22 cellular contexts compared by ENCODE assay signal in the genomic region with DNA sequence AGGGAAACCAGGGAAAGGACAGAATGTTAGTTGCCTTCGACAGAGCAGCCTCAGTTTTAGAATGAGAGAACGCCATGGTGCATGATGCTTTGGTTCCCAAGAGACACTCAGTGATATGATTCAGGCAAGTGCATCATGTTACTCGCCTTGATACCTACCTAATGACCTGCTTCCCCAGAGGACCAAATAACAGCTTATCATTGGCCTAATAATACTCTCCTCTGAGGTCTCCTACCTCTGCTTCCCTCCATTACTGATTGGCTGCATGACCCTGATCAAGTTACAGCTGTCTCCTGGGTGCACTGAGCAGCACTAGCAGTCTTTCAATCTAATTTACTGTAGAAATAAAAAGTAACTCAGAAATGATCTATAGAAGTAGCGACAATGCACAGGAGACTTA.
"Had no signal": no experiment of that assay in that cellular context is flagged by ENCODE, and none has a peak within 500 bp of the region (broad histone marks: within the 10 kb centered on the region; RNA-seq: fewer than 3 reads in every experiment).

No MANE protein-coding gene starts in this region.

- H3K27me3 ChIP-seq: breast epithelium had no signal

- H3K4me2 ChIP-seq: SK-N-SH had no signal

- H3K9ac ChIP-seq: SK-N-SH had no signal

- ATAC-seq: activated CD4-positive, CD25-positive, alpha-beta regulatory T cell treated with anti-CD3 and anti-CD28 coated beads, Interleukin-2, amount 50 U/mL, for 24 hours; activated CD8-positive, alpha-beta T cell treated with anti-CD3 and anti-CD28 coated beads for 36 hours; Panc1; Right ventricle myocardium inferior had no signal

- H3K4me3 ChIP-seq: breast epithelium had no signal

- H3K9me2 ChIP-seq: SK-N-SH had no signal

- H3K9me3 ChIP-seq: breast epithelium, SK-N-SH had no signal

- DNase-seq: activated CD4-positive, alpha-beta T cell treated with anti-CD3 and anti-CD28 coated beads for 4 hours; activated CD8-positive, alpha-beta memory T cell treated with anti-CD3 and anti-CD28 coated beads, Interleukin-2, amount 50 U/mL, for 4 hours; activated CD8-positive, alpha-beta T cell treated with anti-CD3 and anti-CD28 coated beads for 36 hours; aorta; central memory CD4-positive, alpha-beta T cell; KG1; NCI-H1092; NCI-H1417; NCI-H2029; NCI-H2107; NCI-H2227 treated with DMSO at 0.1 percent for 48 hours; NCI-H446 treated with DMSO at 0.1 percent for 48 hours; NCI-H524 treated with DMSO at 0.1 percent for 48 hours; NK-92 treated with Interleukin-12 subunit alpha and Interleukin-12 subunit beta, amount 100 ng/mL, for 24 hours; OCI-M1; RPMI8226; SK-N-SH; SW 1271 had no signal

- H3K27ac ChIP-seq: breast epithelium had no signal

- H3K36me3 ChIP-seq: breast epithelium had no signal

- H3K4me1 ChIP-seq: breast epithelium had no signal
